Comparison of ENCODE assay signal across 8 cellular contexts in the genomic region with DNA sequence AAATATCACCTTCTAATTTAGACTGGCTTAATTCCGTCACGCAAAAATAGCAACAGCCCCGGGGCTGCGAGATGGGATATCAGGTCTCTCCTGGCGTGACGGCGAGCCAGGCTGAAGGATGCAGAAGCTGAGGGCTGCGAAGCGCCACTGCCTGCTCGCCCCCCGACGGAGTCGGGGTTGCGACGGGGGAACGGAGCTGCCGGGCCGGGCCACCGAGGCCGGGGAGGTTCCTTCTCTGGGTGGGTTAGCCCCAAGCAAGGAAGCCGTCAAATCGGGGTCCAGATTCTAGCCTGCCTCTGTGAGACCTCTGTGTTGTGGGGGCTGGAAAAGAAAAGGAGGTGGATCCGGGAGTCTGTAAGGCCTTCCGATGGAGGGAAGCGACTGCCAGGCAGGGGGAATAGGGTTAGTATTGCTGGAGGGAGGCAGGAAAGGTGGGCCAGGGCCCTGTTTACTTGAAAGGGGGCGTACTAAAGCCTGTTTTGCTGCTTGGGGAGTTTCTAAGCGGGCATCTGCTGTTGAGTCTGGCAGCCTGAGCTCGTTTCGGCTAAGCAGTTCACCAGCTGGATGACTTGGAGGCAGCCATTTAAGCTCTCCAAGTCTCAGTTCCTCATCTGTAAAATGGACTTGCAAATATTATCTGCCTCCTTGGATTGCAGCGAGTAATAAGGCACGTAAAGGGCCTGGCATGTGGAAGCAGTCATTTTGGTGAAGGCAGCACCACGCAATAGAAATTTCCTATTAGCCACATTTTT. TPM values are rescaled to one million over a fixed set of nuclear protein-coding genes. Genes with fewer than 3 reads are reported as not detected.
DNase-seq lines count a peak whose midpoint lies in the region; ATAC-seq and TF ChIP-seq lines count a peak whose summit lies in the region.

No MANE protein-coding gene starts in this region.

- H3K4me3 Mint-ChIP-seq in endodermal cell = peak overlapping the region; percentile 67

- H3K27me3 ChIP-seq in endodermal cell (ENCODE audit: control insufficient read depth, insufficient read depth, low read length, poor library complexity, severe bottlenecking) (no peaks in the 10 kb centered on the region), mucosa of rectum (ENCODE audit: control insufficient read depth in 2 of 2, insufficient read depth in 2 of 2, low read length in 2 of 2) (no peaks in the 10 kb centered on the region)

- H3K36me3 ChIP-seq in endodermal cell (ENCODE audit: control insufficient read depth, insufficient read depth, low read length) (no peaks in the 10 kb centered on the region), mucosa of rectum (ENCODE audit: control insufficient read depth in 2 of 2, insufficient read depth in 2 of 2, low read length in 2 of 2) (no peaks in the 10 kb centered on the region)

- peak overlapping the region; percentile 97 for H3K27ac Mint-ChIP-seq in endodermal cell

- H3K4me3 ChIP-seq in endodermal cell (ENCODE audit: low read length) = peak overlapping the region; percentile 76
- peak overlapping the region; percentile 70 to 74 for H3K4me3 ChIP-seq in mucosa of rectum (ENCODE audit: low read length in 2 of 2)

- H3K4me1 Mint-ChIP-seq in endodermal cell = peaks cover 30% of the 10 kb centered on the region

- no peaks in the 10 kb centered on the region for H3K36me3 Mint-ChIP-seq in endodermal cell (ENCODE audit: low read depth)

- peak; percentile 32 for ATAC-seq in GM19455 (IDR thresholded peaks at IDR 0.05; ENCODE audit: unreplicated experiment)
- ATAC-seq in HG03521 (IDR thresholded peaks at IDR 0.05; ENCODE audit: unreplicated experiment) = peak; percentile 26
- peak; percentile 33 for ATAC-seq in SK-N-SH treated with all-trans-retinoic acid at 6 μM for 48 hours

- peaks cover 1% of the 10 kb centered on the region for H3K27me3 Mint-ChIP-seq in endodermal cell (ENCODE audit: insufficient read depth)

- H3K9ac ChIP-seq in endodermal cell (ENCODE audit: extremely low read depth, low read length, poor library complexity, severe bottlenecking) (peak overlapping the region; percentile 29), mucosa of rectum (ENCODE audit: low read depth in 1 of 2, low read length in 2 of 2) (peak overlapping the region; percentile 77 to 88)

- TF ChIP-seq CTCF in endodermal cell (conservative IDR thresholded peaks at IDR 0.05) = no peak

- WGBS in endodermal cell (ENCODE audit: insufficient coverage in 1 of 2, insufficient read length in 1 of 2), 2 experiments = 27 to 30% methylated on average over 18 to 32 of the region's 32 CpGs

- H3K9me3 Mint-ChIP-seq in endodermal cell = no peaks in the 10 kb centered on the region

- no peaks in the 10 kb centered on the region for H3K4me1 ChIP-seq in endodermal cell (ENCODE audit: control insufficient read depth, insufficient read depth, low read length)
- H3K4me1 ChIP-seq in mucosa of rectum (ENCODE audit: control insufficient read depth in 2 of 2, insufficient read depth in 2 of 2, low read length in 2 of 2) = peaks cover 8 to 12% of the 10 kb centered on the region in 2 donors

- H3K27ac ChIP-seq in endodermal cell (ENCODE audit: low read depth, low read length) (peak overlapping the region; percentile 52), mucosa of rectum (ENCODE audit: low read depth in 2 of 2, low read length in 2 of 2) (peak overlapping the region; percentile 82 to 86)

- H3K9me3 ChIP-seq in endodermal cell (ENCODE audit: control insufficient read depth, low read length) (no peaks in the 10 kb centered on the region), mucosa of rectum (ENCODE audit: control insufficient read depth in 2 of 2, low read length in 2 of 2) (no peaks in the 10 kb centered on the region)

- DNase-seq in NCI-H1417 (lab: John Stamatoyannopoulos, UW) (peak in 2 of 3 experiments; percentile 73), NCI-H1417 treated with DMSO at 0.1 percent for 48 hours (lab: John Stamatoyannopoulos, UW) (no peak), endodermal cell (peak; percentile 84), GF-D8 (lab: John Stamatoyannopoulos, UW) (no peak)

TF ChIP-seq in SK-N-SH treated with all-trans-retinoic acid at 6 μM for 48 hours, 23 proteins besides CTCF, POLR2A, EP300 and RAD21:
- no peak for TF ChIP-seq ESRRG (CRISPR knock-in tag; IDR thresholded peaks at IDR 0.05)
- TF ChIP-seq BACH2 (CRISPR knock-in tag; IDR thresholded peaks at IDR 0.05; ENCODE audit: borderline replicate concordance) = no peak
- TF ChIP-seq, protein P1, sequence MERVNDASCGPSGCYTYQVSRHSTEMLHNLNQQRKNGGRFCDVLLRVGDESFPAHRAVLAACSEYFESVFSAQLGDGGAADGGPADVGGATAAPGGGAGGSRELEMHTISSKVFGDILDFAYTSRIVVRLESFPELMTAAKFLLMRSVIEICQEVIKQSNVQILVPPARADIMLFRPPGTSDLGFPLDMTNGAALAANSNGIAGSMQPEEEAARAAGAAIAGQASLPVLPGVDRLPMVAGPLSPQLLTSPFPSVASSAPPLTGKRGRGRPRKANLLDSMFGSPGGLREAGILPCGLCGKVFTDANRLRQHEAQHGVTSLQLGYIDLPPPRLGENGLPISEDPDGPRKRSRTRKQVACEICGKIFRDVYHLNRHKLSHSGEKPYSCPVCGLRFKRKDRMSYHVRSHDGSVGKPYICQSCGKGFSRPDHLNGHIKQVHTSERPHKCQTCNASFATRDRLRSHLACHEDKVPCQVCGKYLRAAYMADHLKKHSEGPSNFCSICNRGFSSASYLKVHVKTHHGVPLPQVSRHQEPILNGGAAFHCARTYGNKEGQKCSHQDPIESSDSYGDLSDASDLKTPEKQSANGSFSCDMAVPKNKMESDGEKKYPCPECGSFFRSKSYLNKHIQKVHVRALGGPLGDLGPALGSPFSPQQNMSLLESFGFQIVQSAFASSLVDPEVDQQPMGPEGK (CRISPR knock-in tag; IDR thresholded peaks at IDR 0.05; ENCODE audit: borderline replicate concordance) = no peak
- TF ChIP-seq, protein P2, sequence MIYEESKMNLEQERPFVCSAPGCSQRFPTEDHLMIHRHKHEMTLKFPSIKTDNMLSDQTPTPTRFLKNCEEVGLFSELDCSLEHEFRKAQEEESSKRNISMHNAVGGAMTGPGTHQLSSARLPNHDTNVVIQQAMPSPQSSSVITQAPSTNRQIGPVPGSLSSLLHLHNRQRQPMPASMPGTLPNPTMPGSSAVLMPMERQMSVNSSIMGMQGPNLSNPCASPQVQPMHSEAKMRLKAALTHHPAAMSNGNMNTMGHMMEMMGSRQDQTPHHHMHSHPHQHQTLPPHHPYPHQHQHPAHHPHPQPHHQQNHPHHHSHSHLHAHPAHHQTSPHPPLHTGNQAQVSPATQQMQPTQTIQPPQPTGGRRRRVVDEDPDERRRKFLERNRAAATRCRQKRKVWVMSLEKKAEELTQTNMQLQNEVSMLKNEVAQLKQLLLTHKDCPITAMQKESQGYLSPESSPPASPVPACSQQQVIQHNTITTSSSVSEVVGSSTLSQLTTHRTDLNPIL (CRISPR knock-in tag; IDR thresholded peaks at IDR 0.05; ENCODE audit: low read depth) = no peak
- TF ChIP-seq, protein P3, sequence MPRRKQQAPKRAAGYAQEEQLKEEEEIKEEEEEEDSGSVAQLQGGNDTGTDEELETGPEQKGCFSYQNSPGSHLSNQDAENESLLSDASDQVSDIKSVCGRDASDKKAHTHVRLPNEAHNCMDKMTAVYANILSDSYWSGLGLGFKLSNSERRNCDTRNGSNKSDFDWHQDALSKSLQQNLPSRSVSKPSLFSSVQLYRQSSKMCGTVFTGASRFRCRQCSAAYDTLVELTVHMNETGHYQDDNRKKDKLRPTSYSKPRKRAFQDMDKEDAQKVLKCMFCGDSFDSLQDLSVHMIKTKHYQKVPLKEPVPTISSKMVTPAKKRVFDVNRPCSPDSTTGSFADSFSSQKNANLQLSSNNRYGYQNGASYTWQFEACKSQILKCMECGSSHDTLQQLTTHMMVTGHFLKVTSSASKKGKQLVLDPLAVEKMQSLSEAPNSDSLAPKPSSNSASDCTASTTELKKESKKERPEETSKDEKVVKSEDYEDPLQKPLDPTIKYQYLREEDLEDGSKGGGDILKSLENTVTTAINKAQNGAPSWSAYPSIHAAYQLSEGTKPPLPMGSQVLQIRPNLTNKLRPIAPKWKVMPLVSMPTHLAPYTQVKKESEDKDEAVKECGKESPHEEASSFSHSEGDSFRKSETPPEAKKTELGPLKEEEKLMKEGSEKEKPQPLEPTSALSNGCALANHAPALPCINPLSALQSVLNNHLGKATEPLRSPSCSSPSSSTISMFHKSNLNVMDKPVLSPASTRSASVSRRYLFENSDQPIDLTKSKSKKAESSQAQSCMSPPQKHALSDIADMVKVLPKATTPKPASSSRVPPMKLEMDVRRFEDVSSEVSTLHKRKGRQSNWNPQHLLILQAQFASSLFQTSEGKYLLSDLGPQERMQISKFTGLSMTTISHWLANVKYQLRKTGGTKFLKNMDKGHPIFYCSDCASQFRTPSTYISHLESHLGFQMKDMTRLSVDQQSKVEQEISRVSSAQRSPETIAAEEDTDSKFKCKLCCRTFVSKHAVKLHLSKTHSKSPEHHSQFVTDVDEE (CRISPR knock-in tag; IDR thresholded peaks at IDR 0.05) = no peak
- TF ChIP-seq ZNF8 (CRISPR knock-in tag; IDR thresholded peaks at IDR 0.05) = no peak
- no peak for TF ChIP-seq OSR1 (CRISPR knock-in tag; IDR thresholded peaks at IDR 0.05)
- no peak for TF ChIP-seq CSDC2 (CRISPR knock-in tag; IDR thresholded peaks at IDR 0.05)
- TF ChIP-seq ZNF70 (CRISPR knock-in tag; IDR thresholded peaks at IDR 0.05) = no peak
- TF ChIP-seq PPARA (CRISPR knock-in tag; IDR thresholded peaks at IDR 0.05; ENCODE audit: borderline replicate concordance) = no peak
- TF ChIP-seq ZFP3 (CRISPR knock-in tag; IDR thresholded peaks at IDR 0.05) = no peak
- TF ChIP-seq TOX (CRISPR knock-in tag; IDR thresholded peaks at IDR 0.05; ENCODE audit: borderline replicate concordance) = no peak
- no peak for TF ChIP-seq ZFP30 (CRISPR knock-in tag; IDR thresholded peaks at IDR 0.05)
- TF ChIP-seq ZC3H10 (CRISPR knock-in tag; IDR thresholded peaks at IDR 0.05) = no peak

RNA-seq across cellular contexts. Expression of a gene that starts 43.8 kb away (rescaled TPM):
- under 1 TPM; 0.11 to 0.35 TPM for total RNA-seq in endodermal cell
- 1.00 TPM for polyA plus RNA-seq in endodermal cell (2013, experiment 1 of 2)
- 1.3 TPM for polyA plus RNA-seq in endodermal cell (2013, experiment 2 of 2)

RNA-seq across cellular contexts. Expression of a gene that starts 44.3 kb away (rescaled TPM):
- total RNA-seq in endodermal cell = 10 to 100 TPM; 69.4 to 96.4 TPM
- 40.2 TPM for polyA plus RNA-seq in endodermal cell (2013, experiment 1 of 2)
- 38.8 TPM for polyA plus RNA-seq in endodermal cell (2013, experiment 2 of 2)

RNA-seq across cellular contexts. Expression of a gene that starts 57.8 kb away (rescaled TPM):
- not detected for total RNA-seq in endodermal cell
- polyA plus RNA-seq in endodermal cell (2013, experiment 1 of 2) = not detected
- polyA plus RNA-seq in endodermal cell (2013, experiment 2 of 2) = not detected

Comparison
In these comparisons a context has a peak if more than half of its experiments do, and no peak if none do; other contexts are left out.
1. DNase-seq: peak in NCI-H1417 (2 of 3) and endodermal cell (single experiment); none in NCI-H1417 treated with DMSO at 0.1 percent for 48 hours (single experiment) and GF-D8 (single experiment).
2. Peak in every context shown above with its lines, with median percentiles within 50 percentile points of each other: ATAC-seq.